In the genomic region with DNA sequence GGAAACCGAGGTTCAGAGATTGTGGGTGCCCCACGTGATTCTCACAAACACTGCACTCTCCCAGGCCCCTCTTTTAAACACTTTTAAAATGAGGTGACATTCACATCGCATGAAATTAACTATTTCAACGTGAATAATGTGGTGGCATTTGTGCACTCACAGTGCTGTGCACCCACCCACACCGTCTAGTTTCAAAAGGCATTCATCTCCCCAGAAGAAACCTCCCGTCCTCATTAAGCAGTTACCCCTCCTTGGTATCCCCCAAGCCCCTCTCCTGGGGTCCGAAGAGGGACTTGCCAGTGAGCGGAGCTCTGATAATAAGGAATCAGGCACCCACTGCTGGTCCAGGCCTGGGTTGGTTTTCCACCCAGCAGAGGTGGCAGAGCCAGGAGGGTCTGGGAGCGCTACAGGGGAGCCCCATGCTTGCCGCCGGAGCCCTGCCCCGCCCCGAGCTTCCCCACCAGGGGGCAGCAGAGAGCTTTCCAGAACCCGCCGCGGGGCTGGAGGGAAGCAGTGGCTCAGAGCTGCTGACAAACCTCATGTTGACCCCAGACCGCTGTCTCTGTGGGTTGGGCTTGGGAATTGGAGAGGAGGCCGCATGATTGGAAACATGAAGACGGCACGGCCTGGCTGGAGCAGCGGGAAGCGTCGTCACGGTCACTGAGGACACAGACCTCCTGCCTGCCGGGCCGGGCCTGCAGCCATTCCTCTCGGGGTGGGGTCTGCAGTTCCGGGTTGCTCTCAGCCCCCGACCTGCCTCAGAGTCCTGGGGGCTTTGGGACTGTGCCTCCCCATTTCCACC, we compare ENCODE assay signal across 8 cellular contexts.
DNase-seq lines count a peak whose midpoint lies in the region; ATAC-seq, FAIRE-seq and TF ChIP-seq lines count a peak whose summit lies in the region.

No MANE protein-coding gene starts in this region.

- TF ChIP-seq CTCF in GM13977 (IDR thresholded peaks at IDR 0.05; ENCODE audit: extremely low read depth, insufficient read depth, missing control alignments), result peak; percentile 87

- ATAC-seq in HG03280 (IDR thresholded peaks at IDR 0.05; ENCODE audit: unreplicated experiment), result peak; percentile 73

- in situ Hi-C loops in GM13977 (cut with MboI; ENCODE audit: low pct_unique_long_range_greater_than_20kb, low sequenced_read_pairs, unreplicated experiment), result loop anchor here (10.0 kb wide), 1 partner anchor 163 kb away; no protein-coding TSS in a partner anchor

- peak; percentile 98 for DNase-seq in 8988T
- DNase-seq in GM13977 (ENCODE audit: low spot score), result peak; percentile 94
- peak; percentile 35 for DNase-seq in NCI-H526 treated with DMSO at 0.1 percent for 48 hours (lab: John Stamatoyannopoulos, UW)
- DNase-seq in activated CD8-positive, alpha-beta memory T cell treated with anti-CD3 and anti-CD28 coated beads for 48 hours (ENCODE audit: low read depth in 2 of 3, low spot score in 2 of 3), result peak; percentile 60 to 94 (median 93)
- DNase-seq in middle frontal gyrus (ENCODE audit: extremely low spot score, low spot score), result peak; percentile 54
- DNase-seq in stimulated activated CD8-positive, alpha-beta memory T cell treated with anti-CD3 and anti-CD28 coated beads, Interleukin-2, amount 100 ng/mL, for 1 hour (ENCODE audit: low read depth in 2 of 2), result peak; percentile 59 to 68

- peak; percentile 58 for FAIRE-seq in endometrium (lab: Jason Lieb, UNC)

Comparison
In these comparisons a context has a peak if more than half of its experiments do, and no peak if none do; other contexts are left out.
1. Peak in every context shown above with its lines: DNase-seq and ATAC-seq.
2. DNase-seq: peak in every context shown above with its lines; median percentile 98 in 8988T; 94 in GM13977; 93 in activated CD8-positive, alpha-beta memory T cell treated with anti-CD3 and anti-CD28 coated beads for 48 hours; 64 in stimulated activated CD8-positive, alpha-beta memory T cell treated with anti-CD3 and anti-CD28 coated beads, Interleukin-2, amount 100 ng/mL, for 1 hour; 54 in middle frontal gyrus; 35 in NCI-H526 treated with DMSO at 0.1 percent for 48 hours.